21 cellular contexts compared by ENCODE assay signal in the genomic region with DNA sequence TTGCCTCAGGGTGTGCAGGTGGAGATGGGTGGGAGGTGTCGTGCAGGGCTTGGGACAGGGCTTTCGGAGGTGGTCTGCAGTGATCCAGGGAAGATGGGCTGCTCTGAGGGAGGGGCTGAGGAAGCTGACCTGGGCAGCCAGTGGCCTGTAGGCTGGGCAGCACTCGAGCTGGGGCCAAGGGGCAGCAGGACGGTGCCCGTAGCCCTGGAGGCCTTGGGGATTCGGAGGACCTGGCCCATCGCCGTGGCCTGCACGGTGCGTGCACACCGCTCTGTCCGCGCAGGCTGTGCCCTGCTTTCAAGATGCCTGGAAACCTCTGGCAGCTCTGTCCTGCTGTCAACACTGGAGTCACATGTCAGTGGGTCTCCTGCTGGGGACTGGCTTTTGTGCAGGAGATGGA. TPM values are rescaled to one million over a fixed set of nuclear protein-coding genes. Genes with fewer than 3 reads are reported as not detected.
DNase-seq lines count a peak whose midpoint lies in the region; ATAC-seq, FAIRE-seq and TF ChIP-seq lines count a peak whose summit lies in the region.
"Had no signal": no experiment of that assay in that cellular context is flagged by ENCODE, and none has a peak within 500 bp of the region (broad histone marks: within the 10 kb centered on the region; RNA-seq: fewer than 3 reads in every experiment).

No MANE protein-coding gene starts in this region.

- H3K4me1 ChIP-seq in NT2/D1 (ENCODE audit: insufficient read depth, insufficient read length) (peaks cover 26% of the 10 kb centered on the region), endocrine pancreas (ENCODE audit: control insufficient read depth, insufficient read depth, low read length) (no peaks in the 10 kb centered on the region), kidney (ENCODE audit: control insufficient read depth in 1 of 2, insufficient read depth in 1 of 2, low read depth in 1 of 2, low read length in 2 of 2) (peaks cover 2 to 9% of the 10 kb centered on the region in 2 donors)
- no peaks in the 10 kb centered on the region for H3K4me1 ChIP-seq in CD4-positive, alpha-beta memory T cell (ENCODE audit: insufficient read depth, low read length)

- no peaks in the 10 kb centered on the region for H3K9me3 Mint-ChIP-seq in CD4-positive, alpha-beta memory T cell
- H3K9me3 Mint-ChIP-seq in CD4-positive, alpha-beta T cell, result no peaks in the 10 kb centered on the region
- H3K9me3 Mint-ChIP-seq in activated CD8-positive, alpha-beta T cell treated with anti-CD3 and anti-CD28 coated beads, Interleukin-2, amount 10 ng/mL, durations not matched to agents 7 days and 5 days (ENCODE audit: insufficient read depth), result no peaks in the 10 kb centered on the region
- H3K9me3 Mint-ChIP-seq: activated T-cell treated with anti-CD3 and anti-CD28 coated beads, Interleukin-2, amount 50 U/mL, for 4 hours; GM23338; stimulated activated effector memory CD8-positive, alpha-beta T cell treated with anti-CD3 and anti-CD28 coated beads, Interleukin-12 subunit alpha, Interleukin-12 subunit beta, amount 100 ng/mL, for 72 hours had no signal

- no peak for FAIRE-seq in kidney (lab: Jason Lieb, UNC)
- FAIRE-seq: endometrium, GM18507 had no signal

- H3K4me3 ChIP-seq in NT2/D1 (ENCODE audit: insufficient read length, low read depth) (no peak overlapping the region), endocrine pancreas (ENCODE audit: control insufficient read depth, insufficient read depth, low read length) (no peak overlapping the region), kidney (ENCODE audit: low read length in 2 of 2) (no peak overlapping the region)
- no peak overlapping the region for H3K4me3 ChIP-seq in CD4-positive, alpha-beta memory T cell (ENCODE audit: low read length in 2 of 2)
- H3K4me3 ChIP-seq: GM23338, thoracic aorta, vagina had no signal

- H3K27me3 ChIP-seq in NT2/D1 (ENCODE audit: insufficient read depth, insufficient read length) (no peaks in the 10 kb centered on the region), endocrine pancreas (ENCODE audit: control insufficient read depth, insufficient read depth, low read length) (no peaks in the 10 kb centered on the region)
- no peaks in the 10 kb centered on the region for H3K27me3 ChIP-seq in CD4-positive, alpha-beta memory T cell (ENCODE audit: insufficient read depth, low read length)
- H3K27me3 ChIP-seq in CD4-positive, alpha-beta T cell (ENCODE audit: control insufficient read depth, insufficient read depth, low read length), result no peaks in the 10 kb centered on the region
- H3K27me3 ChIP-seq: vagina had no signal

- CTCF ChIA-PET in CD4-positive, alpha-beta memory T cell (lab: Charles Lee; ENCODE audit: partially characterized antibody), result interaction anchor here (2.2 kb wide), 1 partner anchor 28 kb away, joined by 4 read pairs; no protein-coding TSS in a partner anchor
- CTCF ChIA-PET in CD4-positive, alpha-beta T cell (lab: Charles Lee), result no interaction called here
- CTCF ChIA-PET in activated CD8-positive, alpha-beta T cell treated with anti-CD3 and anti-CD28 coated beads, Interleukin-2, amount 10 ng/mL, durations not matched to agents 7 days and 5 days (lab: Charles Lee), result no interaction called here

- peak overlapping the region; percentile 59 for H3K9ac ChIP-seq in NT2/D1 (ENCODE audit: insufficient read length, low read depth)
- H3K9ac ChIP-seq in endocrine pancreas (ENCODE audit: control insufficient read depth, insufficient read depth, low read length), result peak overlapping the region; percentile 1
- H3K9ac ChIP-seq in kidney (ENCODE audit: low read length in 2 of 2), result no peak overlapping the region

- ATAC-seq in CD4-positive, alpha-beta T cell (ENCODE audit: poor library complexity), result no peak
- no peak for ATAC-seq in activated CD8-positive, alpha-beta T cell treated with anti-CD3 and anti-CD28 coated beads, Interleukin-2, amount 10 ng/mL, durations not matched to agents 7 days and 5 days
- ATAC-seq: activated T-cell treated with anti-CD3 and anti-CD28 coated beads, Interleukin-2, amount 50 U/mL, for 4 hours; stimulated activated effector memory CD8-positive, alpha-beta T cell treated with anti-CD3 and anti-CD28 coated beads, Interleukin-12 subunit alpha, Interleukin-12 subunit beta, amount 100 ng/mL, for 72 hours; T-helper 17 cell had no signal

- DNase-seq in NT2/D1 (ENCODE audit: low read depth, low spot score) (no peak), kidney (peak; percentile 67), substantia nigra (lab: John Stamatoyannopoulos, UW) (no peak)
- DNase-seq in CD4-positive, alpha-beta memory T cell, result no peak
- DNase-seq in CD4-positive, alpha-beta T cell, result no peak
- DNase-seq in activated CD8-positive, alpha-beta T cell treated with anti-CD3 and anti-CD28 coated beads, Interleukin-2, amount 10 ng/mL, durations not matched to agents 7 days and 5 days, result no peak
- DNase-seq: activated CD4-positive, alpha-beta T cell treated with anti-CD3 and anti-CD28 coated beads for 4 hours; activated T-cell treated with anti-CD3 and anti-CD28 coated beads, Interleukin-2, amount 50 U/mL, for 4 hours; cortex of kidney; kidney glomerular epithelial cell; mesendoderm; NCI-H1694; NCI-H69; T-helper 17 cell had no signal

- H3K27me3 Mint-ChIP-seq in CD4-positive, alpha-beta memory T cell, result no peaks in the 10 kb centered on the region
- H3K27me3 Mint-ChIP-seq in CD4-positive, alpha-beta T cell, result no peaks in the 10 kb centered on the region
- no peaks in the 10 kb centered on the region for H3K27me3 Mint-ChIP-seq in activated CD8-positive, alpha-beta T cell treated with anti-CD3 and anti-CD28 coated beads, Interleukin-2, amount 10 ng/mL, durations not matched to agents 7 days and 5 days (ENCODE audit: low read depth)
- H3K27me3 Mint-ChIP-seq: T-helper 17 cell had no signal

- no peak overlapping the region for H3K4me3 Mint-ChIP-seq in CD4-positive, alpha-beta memory T cell
- H3K4me3 Mint-ChIP-seq in CD4-positive, alpha-beta T cell, result no peak overlapping the region
- H3K4me3 Mint-ChIP-seq in activated CD8-positive, alpha-beta T cell treated with anti-CD3 and anti-CD28 coated beads, Interleukin-2, amount 10 ng/mL, durations not matched to agents 7 days and 5 days, result no peak overlapping the region
- H3K4me3 Mint-ChIP-seq: activated T-cell treated with anti-CD3 and anti-CD28 coated beads, Interleukin-2, amount 50 U/mL, for 4 hours; GM23338; stimulated activated effector memory CD8-positive, alpha-beta T cell treated with anti-CD3 and anti-CD28 coated beads, Interleukin-12 subunit alpha, Interleukin-12 subunit beta, amount 100 ng/mL, for 72 hours; T-helper 17 cell had no signal

- no peak for TF ChIP-seq CTCF in kidney (IDR thresholded peaks at IDR 0.05; ENCODE audit: borderline replicate concordance, extremely low read depth, insufficient read depth)
- no peak for TF ChIP-seq CTCF in CD4-positive, alpha-beta T cell (IDR thresholded peaks at IDR 0.05)

- intact Hi-C loops in kidney (cut with DNase I), result no loop called here
- intact Hi-C loops in CD4-positive, alpha-beta memory T cell (cut with micrococcal nuclease), result no loop called here
- intact Hi-C loops in CD4-positive, alpha-beta T cell (cut with DNase I, micrococcal nuclease), result no loop called here

- H3K27ac Mint-ChIP-seq in CD4-positive, alpha-beta memory T cell, result no peak overlapping the region
- H3K27ac Mint-ChIP-seq in CD4-positive, alpha-beta T cell, result no peak overlapping the region
- H3K27ac Mint-ChIP-seq in activated CD8-positive, alpha-beta T cell treated with anti-CD3 and anti-CD28 coated beads, Interleukin-2, amount 10 ng/mL, durations not matched to agents 7 days and 5 days, result no peak overlapping the region
- H3K27ac Mint-ChIP-seq: stimulated activated effector memory CD8-positive, alpha-beta T cell treated with anti-CD3 and anti-CD28 coated beads, Interleukin-12 subunit alpha, Interleukin-12 subunit beta, amount 100 ng/mL, for 72 hours; T-helper 17 cell had no signal

- H3K4me1 Mint-ChIP-seq in CD4-positive, alpha-beta memory T cell, result peaks cover 8 to 23% (median 10%) of the 10 kb centered on the region in 4 donors
- H3K4me1 Mint-ChIP-seq in CD4-positive, alpha-beta T cell (ENCODE audit: low read depth), result peaks cover 16% of the 10 kb centered on the region
- H3K4me1 Mint-ChIP-seq in activated CD8-positive, alpha-beta T cell treated with anti-CD3 and anti-CD28 coated beads, Interleukin-2, amount 10 ng/mL, durations not matched to agents 7 days and 5 days (ENCODE audit: low read depth), result peaks cover 7% of the 10 kb centered on the region

- H3K36me3 ChIP-seq in NT2/D1 (ENCODE audit: insufficient read depth, insufficient read length, low read length), result no peaks in the 10 kb centered on the region
- no peaks in the 10 kb centered on the region for H3K36me3 ChIP-seq in endocrine pancreas (ENCODE audit: control insufficient read depth, insufficient read depth, low read length)
- no peaks in the 10 kb centered on the region for H3K36me3 ChIP-seq in kidney (ENCODE audit: control insufficient read depth in 1 of 2, insufficient read depth in 2 of 2, low read length in 2 of 2)
- H3K36me3 ChIP-seq in CD4-positive, alpha-beta memory T cell (ENCODE audit: insufficient read depth, low read length), result no peaks in the 10 kb centered on the region
- H3K36me3 ChIP-seq: thoracic aorta, vagina had no signal

- no peak overlapping the region for H3K27ac ChIP-seq in kidney (ENCODE audit: low read depth in 2 of 2, low read length in 2 of 2)
- H3K27ac ChIP-seq in substantia nigra (ENCODE audit: low read depth, low read length, poor library complexity, severe bottlenecking), result peak overlapping the region; percentile 70
- H3K27ac ChIP-seq in CD4-positive, alpha-beta memory T cell (ENCODE audit: low read depth, low read length), result no peak overlapping the region
- no peak overlapping the region for H3K27ac ChIP-seq in CD4-positive, alpha-beta T cell (ENCODE audit: low read depth, low read length)
- H3K27ac ChIP-seq: thoracic aorta, vagina had no signal

- POLR2A ChIA-PET in CD4-positive, alpha-beta memory T cell (lab: Charles Lee; ENCODE audit: partially characterized antibody), result no interaction called here
- POLR2A ChIA-PET in CD4-positive, alpha-beta T cell (lab: Charles Lee), result interaction anchor here (0.8 kb wide), 1 partner anchor 23 kb away, joined by 3 read pairs; a partner anchor contains a TSS
- POLR2A ChIA-PET in activated CD8-positive, alpha-beta T cell treated with anti-CD3 and anti-CD28 coated beads, Interleukin-2, amount 10 ng/mL, durations not matched to agents 7 days and 5 days (lab: Charles Lee), result no interaction called here

- peaks cover 4 to 8% of the 10 kb centered on the region in 2 donors for H3K36me3 Mint-ChIP-seq in CD4-positive, alpha-beta memory T cell
- no peaks in the 10 kb centered on the region for H3K36me3 Mint-ChIP-seq in CD4-positive, alpha-beta T cell (ENCODE audit: low read depth)
- H3K36me3 Mint-ChIP-seq in activated CD8-positive, alpha-beta T cell treated with anti-CD3 and anti-CD28 coated beads, Interleukin-2, amount 10 ng/mL, durations not matched to agents 7 days and 5 days (ENCODE audit: low read depth), result peaks cover 2% of the 10 kb centered on the region
- H3K36me3 Mint-ChIP-seq: stimulated activated effector memory CD8-positive, alpha-beta T cell treated with anti-CD3 and anti-CD28 coated beads, Interleukin-12 subunit alpha, Interleukin-12 subunit beta, amount 100 ng/mL, for 72 hours had no signal

- H3K9me3 ChIP-seq in NT2/D1 (ENCODE audit: insufficient read depth, low read length), result no peaks in the 10 kb centered on the region
- H3K9me3 ChIP-seq in endocrine pancreas (ENCODE audit: control insufficient read depth, low read length), result no peaks in the 10 kb centered on the region
- no peaks in the 10 kb centered on the region for H3K9me3 ChIP-seq in kidney (ENCODE audit: control insufficient read depth in 1 of 2, low read length in 2 of 2)
- H3K9me3 ChIP-seq in CD4-positive, alpha-beta memory T cell (ENCODE audit: control insufficient read depth in 1 of 2, low read length in 2 of 2), result no peaks in the 10 kb centered on the region
- H3K9me3 ChIP-seq in CD4-positive, alpha-beta T cell (ENCODE audit: control insufficient read depth, low read length), result no peaks in the 10 kb centered on the region
- H3K9me3 ChIP-seq: thoracic aorta, vagina had no signal

RNA-seq across cellular contexts. Expression of a gene that starts 9.1 kb away (rescaled TPM):
- total RNA-seq in kidney, result 83.9 TPM
- 35.7 TPM for polyA plus RNA-seq in kidney (ENCODE audit: insufficient read depth, low read depth, low replicate concordance)
- 10 to 100 TPM; 70.9 to 76.6 TPM for total RNA-seq in CD4-positive, alpha-beta memory T cell
- polyA plus RNA-seq in CD4-positive, alpha-beta memory T cell, result 1 to 10 TPM; 1.9 to 7.7 TPM
- 10 to 100 TPM; 57.7 to 61.5 TPM for total RNA-seq in CD4-positive, alpha-beta T cell
- total RNA-seq in activated CD8-positive, alpha-beta T cell treated with anti-CD3 and anti-CD28 coated beads, Interleukin-2, amount 10 ng/mL, durations not matched to agents 7 days and 5 days, result 10 to 100 TPM; 32.9 to 38.5 TPM

RNA-seq across cellular contexts. Expression of a gene that starts 22.9 kb away (rescaled TPM):
- 34.1 TPM for total RNA-seq in kidney
- 19.3 TPM for polyA plus RNA-seq in kidney (ENCODE audit: insufficient read depth, low read depth, low replicate concordance)
- total RNA-seq in CD4-positive, alpha-beta memory T cell, result 10 to 100 TPM; 49.7 to 56.0 TPM
- polyA plus RNA-seq in CD4-positive, alpha-beta memory T cell, result 10 to 100 TPM in 1 of 2 donors, 1 to 10 TPM in 1; 3.0 to 10.2 TPM
- 10 to 100 TPM; 77.4 to 77.7 TPM for total RNA-seq in CD4-positive, alpha-beta T cell
- 10 to 100 TPM; 42.1 to 44.7 TPM for total RNA-seq in activated CD8-positive, alpha-beta T cell treated with anti-CD3 and anti-CD28 coated beads, Interleukin-2, amount 10 ng/mL, durations not matched to agents 7 days and 5 days

Comparison
In these comparisons a context has a peak if more than half of its experiments do, and no peak if none do; other contexts are left out.
1. H3K9ac ChIP-seq: peak in NT2/D1 (single experiment) and endocrine pancreas (single experiment); none in kidney (0 of 2).